In genomic region chr6:168926306-168926705, GRCh38 we compare ENCODE assay signal across 21 cellular contexts.
DNase-seq lines count a peak whose midpoint lies in the region; ATAC-seq, FAIRE-seq and TF ChIP-seq lines count a peak whose summit lies in the region.
"Had no signal": no experiment of that assay in that cellular context is flagged by ENCODE, and none has a peak within 500 bp of the region (broad histone marks: within the 10 kb centered on the region; RNA-seq: fewer than 3 reads in every experiment).

No MANE protein-coding gene starts in this region.

- no TSS peak for BruUV-seq in GM12878 (replicated peaks; lab: Mats Ljungman, UMichigan)

- TF ChIP-seq RAD21 in GM12878 (IDR thresholded peaks at IDR 0.05; ENCODE audit: insufficient read depth, low read depth, low read length): no peak

- no peaks in the 10 kb centered on the region for H3K79me1 ChIP-seq in mesendoderm (ENCODE audit: low read length)

- no peaks in the 10 kb centered on the region for H3K27me3 ChIP-seq in GM12878 (replicated peaks in 1 of 2; ENCODE audit: control insufficient read depth in 2 of 2, insufficient read depth in 2 of 2, low read length in 1 of 2)
- no peaks in the 10 kb centered on the region for H3K27me3 ChIP-seq in mesendoderm (ENCODE audit: insufficient read depth, low read length, poor library complexity)
- H3K27me3 ChIP-seq in left ventricle myocardium inferior (ENCODE audit: low read depth): peaks cover 30% of the 10 kb centered on the region
- H3K27me3 ChIP-seq: Peyer's patch, SJSA1 had no signal

- no peak for DNase-seq in activated naive CD4-positive, alpha-beta T cell treated with anti-CD3 and anti-CD28 coated beads, Interleukin-2, amount 10 ng/mL, durations not matched to agents 7 days and 5 days
- DNase-seq in activated naive CD4-positive, alpha-beta T cell treated with anti-CD3 and anti-CD28 coated beads for 36 hours: no peak
- DNase-seq in GM12878 (ENCODE audit: low read depth, low spot score) (no peak), mesendoderm (no peak), Ammon's horn (ENCODE audit: low spot score) (no peak), left ventricle myocardium inferior (no peak)
- DNase-seq in naive thymus-derived CD8-positive, alpha-beta T cell: no peak
- DNase-seq: 8988T; C1 segment of cervical spinal cord; Calu3; CD8-positive, alpha-beta memory T cell; HCEC 1CT; Kasumi-1; NCI-H1694; NCI-H2081; NCI-H2171 treated with DMSO at 0.1 percent for 48 hours; NCI-H524 treated with DMSO at 0.1 percent for 48 hours; NCI-H82; Peyer's patch had no signal

- H3K4me1 Mint-ChIP-seq in activated naive CD4-positive, alpha-beta T cell treated with anti-CD3 and anti-CD28 coated beads, Interleukin-2, amount 10 ng/mL, durations not matched to agents 7 days and 5 days: no peaks in the 10 kb centered on the region
- H3K4me1 Mint-ChIP-seq in activated naive CD4-positive, alpha-beta T cell treated with anti-CD3 and anti-CD28 coated beads for 36 hours (ENCODE audit: low read depth): no peaks in the 10 kb centered on the region
- H3K4me1 Mint-ChIP-seq in naive thymus-derived CD8-positive, alpha-beta T cell: no peaks in the 10 kb centered on the region
- H3K4me1 Mint-ChIP-seq: CD8-positive, alpha-beta memory T cell had no signal

- H3K18ac ChIP-seq in mesendoderm (ENCODE audit: low read length): no peak overlapping the region

- no peak overlapping the region for H4K5ac ChIP-seq in mesendoderm (ENCODE audit: low read length)

- H3K56ac ChIP-seq in mesendoderm (ENCODE audit: low read length): no peak overlapping the region

- H2BK120ac ChIP-seq in mesendoderm (ENCODE audit: low read depth, low read length): no peak overlapping the region

- no peaks in the 10 kb centered on the region for H4K20me1 ChIP-seq in GM12878 (ENCODE audit: control insufficient read depth, insufficient read depth)

- H3K4me2 ChIP-seq in GM12878 (ENCODE audit: control insufficient read depth, insufficient read depth) (no peak overlapping the region), mesendoderm (ENCODE audit: low read length) (no peak overlapping the region)

- TF ChIP-seq CTCF in GM12878 (IDR thresholded peaks at IDR 0.05 in 2 of 3, conservative IDR thresholded peaks at IDR 0.05 in 1 of 3; ENCODE audit: control insufficient read depth in 2 of 3, extremely low read depth in 1 of 3, insufficient read depth in 1 of 3, low read depth in 3 of 3, low read length in 3 of 3) (no peak), left ventricle myocardium inferior (IDR thresholded peaks at IDR 0.05; ENCODE audit: borderline replicate concordance) (no peak)

- CTCF ChIA-PET in activated naive CD4-positive, alpha-beta T cell treated with anti-CD3 and anti-CD28 coated beads, Interleukin-2, amount 10 ng/mL, durations not matched to agents 7 days and 5 days (lab: Charles Lee): no interaction called here
- CTCF ChIA-PET in activated naive CD4-positive, alpha-beta T cell treated with anti-CD3 and anti-CD28 coated beads for 36 hours (lab: Charles Lee): no interaction called here
- CTCF ChIA-PET in GM12878 (lab: Yijun Ruan, JAX): no interaction called here

- SMC1A ChIA-PET in GM12878 (lab: Charles Lee; ENCODE audit: uncharacterized antibody, unreplicated experiment): no interaction called here

- no peak for ATAC-seq in GM12878
- ATAC-seq in naive thymus-derived CD8-positive, alpha-beta T cell: no peak

- H3K79me2 ChIP-seq in GM12878 (ENCODE audit: control insufficient read depth, insufficient read depth, low read length) (no peaks in the 10 kb centered on the region), mesendoderm (ENCODE audit: control insufficient read depth, insufficient read depth, low read length) (no peaks in the 10 kb centered on the region)

- 68% methylated on average over 15 of the region's 15 CpGs for WGBS in GM12878 (ENCODE audit: insufficient coverage, insufficient replicate concordance, low lambda C conversion rate, missing lambda C conversion rate)
- no CpG with 5 or more reads among the region's 15 CpGs for WGBS in mesendoderm (ENCODE audit: extremely low coverage, insufficient coverage, low lambda C conversion rate)

- H3K4me3 ChIP-seq in GM12878: no peak overlapping the region
- H3K4me3 ChIP-seq in mesendoderm (ENCODE audit: low read length): no peak overlapping the region
- no peak overlapping the region for H3K4me3 ChIP-seq in left ventricle myocardium inferior
- H3K4me3 ChIP-seq: Peyer's patch, SJSA1 had no signal

- H3K36me3 ChIP-seq in GM12878 (ENCODE audit: control insufficient read depth in 2 of 2, insufficient read depth in 2 of 2, low read length in 1 of 2) (no peaks in the 10 kb centered on the region), mesendoderm (ENCODE audit: control insufficient read depth, insufficient read depth, low read length) (no peaks in the 10 kb centered on the region), left ventricle myocardium inferior (no peaks in the 10 kb centered on the region)
- H3K36me3 ChIP-seq: Peyer's patch, SJSA1 had no signal

- H3K9me3 Mint-ChIP-seq in activated naive CD4-positive, alpha-beta T cell treated with anti-CD3 and anti-CD28 coated beads, Interleukin-2, amount 10 ng/mL, durations not matched to agents 7 days and 5 days: peaks cover 5% of the 10 kb centered on the region
- no peaks in the 10 kb centered on the region for H3K9me3 Mint-ChIP-seq in activated naive CD4-positive, alpha-beta T cell treated with anti-CD3 and anti-CD28 coated beads for 36 hours
- H3K9me3 Mint-ChIP-seq in naive thymus-derived CD8-positive, alpha-beta T cell: peaks cover 0 to 8% (median 0%) of the 10 kb centered on the region in 9 donors
- H3K9me3 Mint-ChIP-seq: CD8-positive, alpha-beta memory T cell had no signal

- H2BK5ac ChIP-seq in mesendoderm (ENCODE audit: low read length): no peak overlapping the region

- H3K9ac ChIP-seq in GM12878 (ENCODE audit: control insufficient read depth, insufficient read depth, low read length): no peak overlapping the region
- H3K9ac ChIP-seq in mesendoderm (ENCODE audit: low read length): no peak overlapping the region

- H3K9me3 ChIP-seq in GM12878 (replicated peaks; ENCODE audit: control insufficient read depth, insufficient read depth, low read length) (no peaks in the 10 kb centered on the region), left ventricle myocardium inferior (replicated peaks) (no peaks in the 10 kb centered on the region)
- H3K9me3 ChIP-seq: Peyer's patch had no signal

- H3K27ac ChIP-seq in GM12878 (ENCODE audit: control insufficient read depth, insufficient read depth): no peak overlapping the region
- H3K27ac ChIP-seq in mesendoderm (ENCODE audit: low read depth, low read length): no peak overlapping the region
- H3K27ac ChIP-seq in left ventricle myocardium inferior (replicated peaks): no peak overlapping the region
- H3K27ac ChIP-seq: Peyer's patch, SJSA1 had no signal

- no peak overlapping the region for H3K4me3 Mint-ChIP-seq in activated naive CD4-positive, alpha-beta T cell treated with anti-CD3 and anti-CD28 coated beads, Interleukin-2, amount 10 ng/mL, durations not matched to agents 7 days and 5 days
- H3K4me3 Mint-ChIP-seq in activated naive CD4-positive, alpha-beta T cell treated with anti-CD3 and anti-CD28 coated beads for 36 hours: no peak overlapping the region
- no peak overlapping the region for H3K4me3 Mint-ChIP-seq in naive thymus-derived CD8-positive, alpha-beta T cell
- H3K4me3 Mint-ChIP-seq: CD8-positive, alpha-beta memory T cell had no signal

- H3K27me3 Mint-ChIP-seq in activated naive CD4-positive, alpha-beta T cell treated with anti-CD3 and anti-CD28 coated beads, Interleukin-2, amount 10 ng/mL, durations not matched to agents 7 days and 5 days: no peaks in the 10 kb centered on the region
- H3K27me3 Mint-ChIP-seq in activated naive CD4-positive, alpha-beta T cell treated with anti-CD3 and anti-CD28 coated beads for 36 hours (ENCODE audit: low read depth): peaks cover 4% of the 10 kb centered on the region
- H3K27me3 Mint-ChIP-seq in naive thymus-derived CD8-positive, alpha-beta T cell: peaks cover 4 to 19% (median 9%) of the 10 kb centered on the region in 5 donors

- TF ChIP-seq EP300 in GM12878 (IDR thresholded peaks at IDR 0.05; ENCODE audit: borderline replicate concordance in 1 of 2, control insufficient read depth in 1 of 2, low read depth in 2 of 2, low read length in 2 of 2): no peak

- in situ Hi-C loops in GM12878 (cut with MboI): no loop called here

- peak overlapping the region; percentile 25 for H3K27ac Mint-ChIP-seq in activated naive CD4-positive, alpha-beta T cell treated with anti-CD3 and anti-CD28 coated beads, Interleukin-2, amount 10 ng/mL, durations not matched to agents 7 days and 5 days
- H3K27ac Mint-ChIP-seq in activated naive CD4-positive, alpha-beta T cell treated with anti-CD3 and anti-CD28 coated beads for 36 hours: no peak overlapping the region
- H3K27ac Mint-ChIP-seq in naive thymus-derived CD8-positive, alpha-beta T cell: no peak overlapping the region
- H3K27ac Mint-ChIP-seq: CD8-positive, alpha-beta memory T cell had no signal

- H4K8ac ChIP-seq in mesendoderm (ENCODE audit: low read depth, low read length): no peak overlapping the region

- no peak overlapping the region for H2AK5ac ChIP-seq in mesendoderm (ENCODE audit: low read length)

- POLR2A ChIA-PET in GM12878 (lab: Charles Lee): no interaction called here
- POLR2A ChIA-PET in naive thymus-derived CD8-positive, alpha-beta T cell (lab: Charles Lee): no interaction called here

- RAD21 ChIA-PET in GM12878 (lab: Charles Lee; ENCODE audit: unreplicated experiment): no interaction called here

- intact Hi-C loops in activated naive CD4-positive, alpha-beta T cell treated with anti-CD3 and anti-CD28 coated beads for 36 hours (cut with micrococcal nuclease): no loop called here
- intact Hi-C loops in GM12878 (cut with micrococcal nuclease; ENCODE audit: unreplicated experiment): no loop called here
- intact Hi-C loops in left ventricle myocardium inferior (cut with micrococcal nuclease): no loop called here

- TF ChIP-seq POLR2A in GM12878 (IDR thresholded peaks at IDR 0.05; ENCODE audit: low read depth, low read length): no peak

- H2AFZ ChIP-seq in GM12878 (ENCODE audit: control insufficient read depth, low read depth, low read length): no peak overlapping the region

- H3K36me3 Mint-ChIP-seq in activated naive CD4-positive, alpha-beta T cell treated with anti-CD3 and anti-CD28 coated beads, Interleukin-2, amount 10 ng/mL, durations not matched to agents 7 days and 5 days: no peaks in the 10 kb centered on the region
- no peaks in the 10 kb centered on the region for H3K36me3 Mint-ChIP-seq in activated naive CD4-positive, alpha-beta T cell treated with anti-CD3 and anti-CD28 coated beads for 36 hours (ENCODE audit: low read depth)
- H3K36me3 Mint-ChIP-seq in naive thymus-derived CD8-positive, alpha-beta T cell: no peaks in the 10 kb centered on the region

- H3K4ac ChIP-seq in mesendoderm (ENCODE audit: low read depth, low read length): no peak overlapping the region

- no peak overlapping the region for H2BK15ac ChIP-seq in mesendoderm (replicated peaks; ENCODE audit: low read depth)

- no peak for FAIRE-seq in GM12878 (lab: Jason Lieb, UNC)
- FAIRE-seq: G401.6 had no signal

- H3K4me1 ChIP-seq in GM12878 (ENCODE audit: control insufficient read depth, insufficient read depth, low read length) (no peaks in the 10 kb centered on the region), mesendoderm (ENCODE audit: control insufficient read depth, low read depth, low read length) (no peaks in the 10 kb centered on the region), left ventricle myocardium inferior (no peaks in the 10 kb centered on the region)
- H3K4me1 ChIP-seq: Peyer's patch, SJSA1 had no signal

- H3K23ac ChIP-seq in mesendoderm (ENCODE audit: low read length): peak overlapping the region; percentile 66
